22 cellular contexts compared by ENCODE assay signal in genomic region chr12:51692016-51692415, GRCh38.
"Had no signal": no experiment of that assay in that cellular context is flagged by ENCODE, and none has a peak within 500 bp of the region (broad histone marks: within the 10 kb centered on the region; RNA-seq: fewer than 3 reads in every experiment).

No MANE protein-coding gene starts in this region.

- H3K9me3 Mint-ChIP-seq: activated CD4-positive, alpha-beta T cell treated with anti-CD3 and anti-CD28 coated beads, Interleukin-2, amount 10 ng/mL, durations not matched to agents 24 days and 14 days; central memory CD8-positive, alpha-beta T cell; immature natural killer cell; mesothelial cell of epicardium; stimulated activated naive B cell treated with anti-CD40 and anti-IgM and Interleukin-4, amounts not matched to agents 10 μg/mL and 1 μg/mL and 100 μg/mL, for 72 hours; T-helper 2 cell treated with Interferon-gamma antibody and Interleukin-4, amounts not matched to agents 5 μg/mL and 100 μg/mL, for 36 hours had no signal

- H3K27me3 Mint-ChIP-seq: activated naive CD8-positive, alpha-beta T cell; central memory CD8-positive, alpha-beta T cell had no signal

- H3K9me3 ChIP-seq: pancreas, thyroid gland had no signal

- H3K36me3 ChIP-seq: pancreas, thyroid gland had no signal

- ATAC-seq: activated CD8-positive, alpha-beta T cell treated with anti-CD3 and anti-CD28 coated beads, Interleukin-2, amount 10 ng/mL, durations not matched to agents 7 days and 5 days; pancreas; stimulated activated naive B cell treated with anti-CD40 and anti-IgM and Interleukin-4, amounts not matched to agents 10 μg/mL and 1 μg/mL and 100 μg/mL, for 72 hours had no signal

- H3K27me3 ChIP-seq: pancreas, thyroid gland had no signal

- DNase-seq: activated CD4-positive, alpha-beta T cell treated with anti-CD3 and anti-CD28 coated beads, Interleukin-2, amount 10 ng/mL, durations not matched to agents 24 days and 14 days; activated CD4-positive, CD25-positive, alpha-beta regulatory T cell; activated CD8-positive, alpha-beta memory T cell treated with anti-CD3 and anti-CD28 coated beads, Interleukin-2, amount 50 U/mL, for 4 hours; activated CD8-positive, alpha-beta T cell treated with anti-CD3 and anti-CD28 coated beads, Interleukin-2, amount 10 ng/mL, durations not matched to agents 7 days and 5 days; activated gamma-delta T cell; activated T-cell treated with anti-CD3 and anti-CD28 coated beads, Interleukin-2, amount 50 U/mL, for 48 hours; amniotic stem cell; cortex of kidney; effector CD8-positive, alpha-beta T cell; foreskin melanocyte; immature natural killer cell; pancreas; retina; stimulated activated CD4-positive, alpha-beta T cell treated with anti-CD3 and anti-CD28 coated beads, Interleukin-15, amount 100 ng/mL, for 24 hours; stimulated activated CD4-positive, alpha-beta T cell treated with anti-CD3 and anti-CD28 coated beads, Interleukin-4, amount 100 ng/mL, for 1 hour; stimulated activated naive B cell treated with anti-CD40 and anti-IgM and Interleukin-4, amounts not matched to agents 10 μg/mL and 1 μg/mL and 100 μg/mL, for 72 hours; thyroid gland had no signal

- H3K4me3 Mint-ChIP-seq: activated CD4-positive, alpha-beta T cell treated with anti-CD3 and anti-CD28 coated beads, Interleukin-2, amount 10 ng/mL, durations not matched to agents 24 days and 14 days; activated CD8-positive, alpha-beta T cell treated with anti-CD3 and anti-CD28 coated beads, Interleukin-2, amount 10 ng/mL, durations not matched to agents 7 days and 5 days; activated naive CD8-positive, alpha-beta T cell; central memory CD8-positive, alpha-beta T cell; immature natural killer cell; mesothelial cell of epicardium; stimulated activated naive B cell treated with anti-CD40 and anti-IgM and Interleukin-4, amounts not matched to agents 10 μg/mL and 1 μg/mL and 100 μg/mL, for 72 hours; T-helper 2 cell treated with Interferon-gamma antibody and Interleukin-4, amounts not matched to agents 5 μg/mL and 100 μg/mL, for 36 hours had no signal

- H3K4me3 ChIP-seq: lung, pancreas, thyroid gland had no signal

- H3K27ac ChIP-seq: pancreas, thyroid gland had no signal

- H3K4me1 ChIP-seq: thyroid gland had no signal

- H3K27ac Mint-ChIP-seq: activated CD4-positive, alpha-beta T cell treated with anti-CD3 and anti-CD28 coated beads, Interleukin-2, amount 10 ng/mL, durations not matched to agents 24 days and 14 days; activated CD8-positive, alpha-beta T cell treated with anti-CD3 and anti-CD28 coated beads, Interleukin-2, amount 10 ng/mL, durations not matched to agents 7 days and 5 days; activated naive CD8-positive, alpha-beta T cell; immature natural killer cell; mesothelial cell of epicardium; stimulated activated naive B cell treated with anti-CD40 and anti-IgM and Interleukin-4, amounts not matched to agents 10 μg/mL and 1 μg/mL and 100 μg/mL, for 72 hours; T-helper 2 cell treated with Interferon-gamma antibody and Interleukin-4, amounts not matched to agents 5 μg/mL and 100 μg/mL, for 36 hours had no signal

- H3K4me1 Mint-ChIP-seq: activated CD4-positive, alpha-beta T cell treated with anti-CD3 and anti-CD28 coated beads, Interleukin-2, amount 10 ng/mL, durations not matched to agents 24 days and 14 days; central memory CD8-positive, alpha-beta T cell; immature natural killer cell; stimulated activated naive B cell treated with anti-CD40 and anti-IgM and Interleukin-4, amounts not matched to agents 10 μg/mL and 1 μg/mL and 100 μg/mL, for 72 hours had no signal

- H3K36me3 Mint-ChIP-seq: activated naive CD8-positive, alpha-beta T cell; immature natural killer cell; mesothelial cell of epicardium; stimulated activated naive B cell treated with anti-CD40 and anti-IgM and Interleukin-4, amounts not matched to agents 10 μg/mL and 1 μg/mL and 100 μg/mL, for 72 hours had no signal
